In the genomic region with DNA sequence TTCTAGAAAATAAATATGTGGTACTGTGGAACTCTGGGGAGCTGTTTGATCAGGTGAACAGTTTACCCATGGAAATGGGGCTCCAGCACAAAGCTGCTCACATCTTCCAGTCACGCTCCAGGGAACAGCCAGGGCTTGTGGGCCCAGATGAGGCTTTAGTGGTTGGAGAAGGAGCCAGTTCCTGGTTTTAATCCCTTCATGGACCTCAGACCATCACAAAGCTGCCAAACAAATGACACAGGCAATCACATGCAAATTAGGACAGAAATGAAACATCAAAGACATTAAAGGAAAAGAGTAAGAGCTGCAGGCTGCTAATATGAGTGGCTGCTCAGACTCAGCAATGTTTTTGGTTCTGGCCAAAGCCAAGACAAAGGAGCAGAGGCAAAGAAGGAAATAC, we compare ENCODE assay signal across 13 cellular contexts. TPM values are rescaled to one million over a fixed set of nuclear protein-coding genes. Genes with fewer than 3 reads are reported as not detected.
DNase-seq lines count a peak whose midpoint lies in the region; ATAC-seq and TF ChIP-seq lines count a peak whose summit lies in the region.
"Had no signal": no experiment of that assay in that cellular context is flagged by ENCODE, and none has a peak within 500 bp of the region (broad histone marks: within the 10 kb centered on the region; RNA-seq: fewer than 3 reads in every experiment).

No MANE protein-coding gene starts in this region.

- no peaks in the 10 kb centered on the region for H3K27me3 ChIP-seq in RWPE2 (ENCODE audit: insufficient read depth, poor library complexity, severe bottlenecking)
- H3K27me3 ChIP-seq: heart right ventricle had no signal

- peaks cover 89% of the 10 kb centered on the region for H3K4me1 Mint-ChIP-seq in activated CD4-positive, alpha-beta T cell treated with anti-CD3 and anti-CD28 coated beads, Interleukin-2, amount 10 ng/mL, durations not matched to agents 7 days and 5 days
- peaks cover 37% of the 10 kb centered on the region for H3K4me1 Mint-ChIP-seq in dendritic cell treated with granulocyte-macrophage colony-stimulating factor and Interleukin-4, amounts not matched to agents 40 ng/mL and 50 ng/mL, for 4 days (ENCODE audit: low read depth)

- no peak for ATAC-seq in RWPE2 (ENCODE audit: low read depth)
- ATAC-seq in HG03135 (IDR thresholded peaks at IDR 0.05; ENCODE audit: unreplicated experiment), result no peak
- ATAC-seq: heart right ventricle, left colon had no signal

- DNase-seq in activated CD4-positive, alpha-beta T cell treated with anti-CD3 and anti-CD28 coated beads, Interleukin-2, amount 10 ng/mL, durations not matched to agents 7 days and 5 days, result no peak
- DNase-seq in activated CD4-positive, alpha-beta T cell treated with anti-CD3 and anti-CD28 coated beads, Interleukin-2, amount 50 U/mL, for 48 hours, result no peak
- DNase-seq in RWPE2 (ENCODE audit: low spot score), result peak; percentile 24
- DNase-seq in retinal pigment epithelial cell (ENCODE audit: low read depth), result peak; percentile 40
- DNase-seq in HK-2 (ENCODE audit: unreplicated experiment), result no peak
- no peak for DNase-seq in D341Med (ENCODE audit: low spot score)
- DNase-seq: HCEC 1CT, heart right ventricle, left colon, NCI-H510A treated with DMSO at 0.1 percent for 48 hours, occipital lobe had no signal

- CTCF ChIA-PET in activated CD4-positive, alpha-beta T cell treated with anti-CD3 and anti-CD28 coated beads, Interleukin-2, amount 10 ng/mL, durations not matched to agents 7 days and 5 days (lab: Charles Lee), result interaction anchor here (0.6 to 3.5 kb wide), 12 partner anchors 9 to 1135 kb away, joined by 3 to 22 read pairs (median 4); no protein-coding TSS in a partner anchor

- H3K4me3 Mint-ChIP-seq in activated CD4-positive, alpha-beta T cell treated with anti-CD3 and anti-CD28 coated beads, Interleukin-2, amount 10 ng/mL, durations not matched to agents 7 days and 5 days, result peak overlapping the region; percentile 40
- H3K4me3 Mint-ChIP-seq in dendritic cell treated with granulocyte-macrophage colony-stimulating factor and Interleukin-4, amounts not matched to agents 40 ng/mL and 50 ng/mL, for 4 days, result no peak overlapping the region

- H3K36me3 Mint-ChIP-seq in activated CD4-positive, alpha-beta T cell treated with anti-CD3 and anti-CD28 coated beads, Interleukin-2, amount 10 ng/mL, durations not matched to agents 7 days and 5 days (ENCODE audit: low read depth), result peaks cover 31% of the 10 kb centered on the region
- H3K36me3 Mint-ChIP-seq in dendritic cell treated with granulocyte-macrophage colony-stimulating factor and Interleukin-4, amounts not matched to agents 40 ng/mL and 50 ng/mL, for 4 days (ENCODE audit: low read depth), result no peaks in the 10 kb centered on the region

- H3K4me3 ChIP-seq in RWPE2 (ENCODE audit: severe bottlenecking) (no peak overlapping the region), retinal pigment epithelial cell (ENCODE audit: low read length) (no peak overlapping the region)

- no peaks in the 10 kb centered on the region for H3K9me3 ChIP-seq in RWPE2 (ENCODE audit: severe bottlenecking)
- H3K9me3 ChIP-seq: heart right ventricle had no signal

- H3K27ac Mint-ChIP-seq in activated CD4-positive, alpha-beta T cell treated with anti-CD3 and anti-CD28 coated beads, Interleukin-2, amount 10 ng/mL, durations not matched to agents 7 days and 5 days, result peak overlapping the region; percentile 94
- peak overlapping the region; percentile 41 for H3K27ac Mint-ChIP-seq in dendritic cell treated with granulocyte-macrophage colony-stimulating factor and Interleukin-4, amounts not matched to agents 40 ng/mL and 50 ng/mL, for 4 days

- POLR2A ChIA-PET in activated CD4-positive, alpha-beta T cell treated with anti-CD3 and anti-CD28 coated beads, Interleukin-2, amount 10 ng/mL, durations not matched to agents 7 days and 5 days (lab: Charles Lee), result no interaction called here

- no peaks in the 10 kb centered on the region for H3K9me3 Mint-ChIP-seq in activated CD4-positive, alpha-beta T cell treated with anti-CD3 and anti-CD28 coated beads, Interleukin-2, amount 10 ng/mL, durations not matched to agents 7 days and 5 days
- H3K9me3 Mint-ChIP-seq in dendritic cell treated with granulocyte-macrophage colony-stimulating factor and Interleukin-4, amounts not matched to agents 40 ng/mL and 50 ng/mL, for 4 days, result no peaks in the 10 kb centered on the region

- H3K4me1 ChIP-seq in RWPE2 (ENCODE audit: insufficient read depth, poor library complexity, severe bottlenecking), result no peaks in the 10 kb centered on the region

- H3K27ac ChIP-seq in RWPE2 (ENCODE audit: poor library complexity, severe bottlenecking), result no peak overlapping the region

- H3K27me3 Mint-ChIP-seq in activated CD4-positive, alpha-beta T cell treated with anti-CD3 and anti-CD28 coated beads, Interleukin-2, amount 10 ng/mL, durations not matched to agents 7 days and 5 days, result no peaks in the 10 kb centered on the region
- peaks cover 8% of the 10 kb centered on the region for H3K27me3 Mint-ChIP-seq in dendritic cell treated with granulocyte-macrophage colony-stimulating factor and Interleukin-4, amounts not matched to agents 40 ng/mL and 50 ng/mL, for 4 days

- intact Hi-C loops in dendritic cell treated with granulocyte-macrophage colony-stimulating factor and Interleukin-4, amounts not matched to agents 40 ng/mL and 50 ng/mL, for 4 days (cut with micrococcal nuclease), result no loop called here

- H3K36me3 ChIP-seq in RWPE2 (ENCODE audit: low read depth), result no peaks in the 10 kb centered on the region

- TF ChIP-seq CTCF in RWPE2 (IDR thresholded peaks at IDR 0.05; ENCODE audit: poor library complexity, severe bottlenecking) (no peak), retinal pigment epithelial cell (conservative IDR thresholded peaks at IDR 0.05; ENCODE audit: low read depth, low read length) (no peak)

RNA-seq across cellular contexts. Expression of a gene that starts 2.2 kb away (rescaled TPM):
- total RNA-seq in activated CD4-positive, alpha-beta T cell treated with anti-CD3 and anti-CD28 coated beads, Interleukin-2, amount 10 ng/mL, durations not matched to agents 7 days and 5 days, result 10 to 100 TPM; 69.0 to 76.1 TPM

RNA-seq across cellular contexts. Expression of a gene that starts 33.4 kb away (rescaled TPM):
- total RNA-seq in activated CD4-positive, alpha-beta T cell treated with anti-CD3 and anti-CD28 coated beads, Interleukin-2, amount 10 ng/mL, durations not matched to agents 7 days and 5 days, result 10 to 100 TPM; 31.3 to 35.8 TPM

Comparison
In these comparisons a context has a peak if more than half of its experiments do, and no peak if none do; other contexts are left out.
1. DNase-seq: peak in RWPE2 (single experiment) and retinal pigment epithelial cell (single experiment); none in activated CD4-positive, alpha-beta T cell treated with anti-CD3 and anti-CD28 coated beads, Interleukin-2, amount 10 ng/mL, durations not matched to agents 7 days and 5 days (single experiment), activated CD4-positive, alpha-beta T cell treated with anti-CD3 and anti-CD28 coated beads, Interleukin-2, amount 50 U/mL, for 48 hours (0 of 2), HK-2 (single experiment) and D341Med (single experiment).